ENCODE assay signal across 20 cellular contexts in genomic region chr10:21060626-21061025, GRCh38.
A peak's percentile ranks its signal among the peaks of the same experiment; 100 is the strongest.
DNase-seq lines count a peak whose midpoint lies in the region; ATAC-seq, FAIRE-seq and TF ChIP-seq lines count a peak whose summit lies in the region.
"Had no signal": no experiment of that assay in that cellular context is flagged by ENCODE, and none has a peak within 500 bp of the region (broad histone marks: within the 10 kb centered on the region; RNA-seq: fewer than 3 reads in every experiment).

No MANE protein-coding gene starts in this region.

- peaks cover 21% of the 10 kb centered on the region for H3K9me3 Mint-ChIP-seq in neural progenitor cell

- no peak overlapping the region for H3K27ac Mint-ChIP-seq in neural progenitor cell
- H3K27ac Mint-ChIP-seq: CD4-positive, CD25-positive, alpha-beta regulatory T cell; CD8-positive, alpha-beta memory T cell had no signal

- TF ChIP-seq CTCF in A549 (IDR thresholded peaks at IDR 0.05) (no peak), epithelial cell of esophagus (IDR thresholded peaks at IDR 0.05; ENCODE audit: insufficient read depth, low read depth, low read length, missing control alignments) (no peak), neural progenitor cell (IDR thresholded peaks at IDR 0.05) (no peak)

- no peaks in the 10 kb centered on the region for H3K36me3 ChIP-seq in neural progenitor cell
- H3K36me3 ChIP-seq: BE2C had no signal

- H3K4me3 ChIP-seq in A549 (no peak overlapping the region), epithelial cell of esophagus (ENCODE audit: low read length) (no peak overlapping the region), neural progenitor cell (no peak overlapping the region)
- H3K4me3 ChIP-seq: GM23248 had no signal

- TF ChIP-seq EP300 in A549 (IDR thresholded peaks at IDR 0.05) = no peak

- no peaks in the 10 kb centered on the region for H3K27me3 Mint-ChIP-seq in neural progenitor cell (ENCODE audit: insufficient read depth, low read depth)
- H3K27me3 Mint-ChIP-seq: CD4-positive, CD25-positive, alpha-beta regulatory T cell had no signal

- H3K36me3 Mint-ChIP-seq in neural progenitor cell = peaks cover 14% of the 10 kb centered on the region
- H3K36me3 Mint-ChIP-seq: CD4-positive, CD25-positive, alpha-beta regulatory T cell; CD8-positive, alpha-beta memory T cell had no signal

- no peaks in the 10 kb centered on the region for H3K4me1 ChIP-seq in A549
- peaks cover 30% of the 10 kb centered on the region for H3K4me1 ChIP-seq in neural progenitor cell
- H3K4me1 ChIP-seq: BE2C had no signal

- H3F3A ChIP-seq in neural progenitor cell (ENCODE audit: low read depth) = peaks cover 3% of the 10 kb centered on the region

- ATAC-seq in A549 = no peak

- TF ChIP-seq POLR2A in A549 (IDR thresholded peaks at IDR 0.05; ENCODE audit: low read length) = no peak

- H3K9me3 ChIP-seq in A549 = peaks cover 19% of the 10 kb centered on the region; the same call in 2 of the 3 replicates
- no peaks in the 10 kb centered on the region for H3K9me3 ChIP-seq in neural progenitor cell (ENCODE audit: low read depth)
- H3K9me3 ChIP-seq: BE2C had no signal

- H2AFZ ChIP-seq in neural progenitor cell (replicated peaks) = no peak overlapping the region
- H2AFZ ChIP-seq: GM23248 had no signal

- no peaks in the 10 kb centered on the region for H4K20me1 ChIP-seq in neural progenitor cell (ENCODE audit: low read depth)

- no peak overlapping the region for H3K9ac ChIP-seq in neural progenitor cell
- H3K9ac ChIP-seq: GM23248 had no signal

- POLR2A ChIA-PET in A549 (lab: Yijun Ruan, JAX) = no interaction called here

- peaks cover 55% of the 10 kb centered on the region for H3K79me2 ChIP-seq in neural progenitor cell (ENCODE audit: low read depth)

- H3K4me3 Mint-ChIP-seq in neural progenitor cell = no peak overlapping the region
- H3K4me3 Mint-ChIP-seq: CD4-positive, CD25-positive, alpha-beta regulatory T cell; CD8-positive, alpha-beta memory T cell had no signal

- DNase-seq in A549 (ENCODE audit: low read depth in 1 of 2, low spot score in 1 of 2) (no peak), NCI-H226 (peak; percentile 10), epithelial cell of esophagus (ENCODE audit: low read depth) (peak; percentile 52), neural progenitor cell (ENCODE audit: low spot score) (no peak), RKO (ENCODE audit: low spot score) (no peak), SHP77 treated with DMSO at 0.1 percent for 48 hours (lab: John Stamatoyannopoulos, UW) (no peak)
- no peak for DNase-seq in stimulated activated naive CD4-positive, alpha-beta T cell treated with Interleukin-2 at 50 U/mL for 16 hours (lab: John Stamatoyannopoulos, UW)
- DNase-seq: ACHN; BE2C; C1 segment of cervical spinal cord; CD4-positive, CD25-positive, alpha-beta regulatory T cell; CD8-positive, alpha-beta memory T cell; COR-L47; GM23248; HCEC 1CT; IMR-90 had no signal

- no peaks in the 10 kb centered on the region for H3K27me3 ChIP-seq in neural progenitor cell
- H3K27me3 ChIP-seq: BE2C had no signal

- H3K27ac ChIP-seq in A549 (no peak overlapping the region), neural progenitor cell (peak overlapping the region; percentile 10)
- H3K27ac ChIP-seq: GM23248, HL-60 had no signal

- H3K4me1 Mint-ChIP-seq in neural progenitor cell = peaks cover 8% of the 10 kb centered on the region
- H3K4me1 Mint-ChIP-seq: CD8-positive, alpha-beta memory T cell had no signal

- no peak for TF ChIP-seq RAD21 in A549 (conservative IDR thresholded peaks at IDR 0.05 in 1 of 2, IDR thresholded peaks at IDR 0.05 in 1 of 2)

- CTCF ChIA-PET in A549 (lab: Yijun Ruan, JAX) = no interaction called here

- H3K4me2 ChIP-seq in A549 (no peak overlapping the region), neural progenitor cell (no peak overlapping the region)

- FAIRE-seq in A549 (lab: Jason Lieb, UNC) = no peak
- FAIRE-seq: GM12891, GM19239, H54 had no signal

- 45% methylated on average over 4 of the region's 4 CpGs for WGBS in A549 (ENCODE audit: missing lambda C conversion rate)

TF ChIP-seq in A549, 52 proteins besides CTCF, POLR2A, EP300 and RAD21:
- TF ChIP-seq MAFK (IDR thresholded peaks at IDR 0.05; ENCODE audit: partially characterized antibody) (peak; percentile 45), SMC3 (IDR thresholded peaks at IDR 0.05) (no peak)

Comparison
In these comparisons a context has a peak if more than half of its experiments do, and no peak if none do; other contexts are left out.
1. DNase-seq: peak in NCI-H226 (single experiment) and epithelial cell of esophagus (single experiment); none in A549 (0 of 2), neural progenitor cell (single experiment), stimulated activated naive CD4-positive, alpha-beta T cell treated with Interleukin-2 at 50 U/mL for 16 hours (single experiment), RKO (single experiment) and SHP77 treated with DMSO at 0.1 percent for 48 hours (single experiment).